In genomic region chr1:76868916-76869315, GRCh38 we compare ENCODE assay signal across 11 cellular contexts. TPM values are rescaled to one million over a fixed set of nuclear protein-coding genes. Genes with fewer than 3 reads are reported as not detected.
DNase-seq lines count a peak whose midpoint lies in the region; ATAC-seq and TF ChIP-seq lines count a peak whose summit lies in the region.
"Had no signal": no experiment of that assay in that cellular context is flagged by ENCODE, and none has a peak within 500 bp of the region (broad histone marks: within the 10 kb centered on the region; RNA-seq: fewer than 3 reads in every experiment).

No MANE protein-coding gene starts in this region.

- no peaks in the 10 kb centered on the region for H3K9me3 Mint-ChIP-seq in CD8-positive, alpha-beta memory T cell
- H3K9me3 Mint-ChIP-seq in T-cell = peaks cover 3 to 6% (median 5%) of the 10 kb centered on the region in 3 donors

- POLR2A ChIA-PET in CD8-positive, alpha-beta memory T cell (lab: Charles Lee) = no interaction called here
- POLR2A ChIA-PET in T-cell (lab: Charles Lee) = no interaction called here

- ATAC-seq in T-cell (replicated peaks in 1 of 4) (no peak), gastroesophageal sphincter (no peak), GM21360 (IDR thresholded peaks at IDR 0.05; ENCODE audit: unreplicated experiment) (no peak), HG03520 (IDR thresholded peaks at IDR 0.05; ENCODE audit: unreplicated experiment) (no peak), HG02970 (IDR thresholded peaks at IDR 0.05; ENCODE audit: low FRiP score, unreplicated experiment) (no peak)

- H3K4me1 Mint-ChIP-seq in CD8-positive, alpha-beta memory T cell = peaks cover 0 to 13% (median 5%) of the 10 kb centered on the region in 3 donors
- H3K4me1 Mint-ChIP-seq in T-cell = peaks cover 8 to 14% (median 13%) of the 10 kb centered on the region in 3 donors

- H3K27ac Mint-ChIP-seq in CD8-positive, alpha-beta memory T cell = no peak overlapping the region
- H3K27ac Mint-ChIP-seq in T-cell = peak overlapping the region in 1 of 2 donors; percentile 66

- H3K36me3 ChIP-seq in CD8-positive, alpha-beta memory T cell (ENCODE audit: insufficient read depth, low read length) = no peaks in the 10 kb centered on the region
- H3K36me3 ChIP-seq in gastroesophageal sphincter (no peaks in the 10 kb centered on the region), ovary (no peaks in the 10 kb centered on the region)
- H3K36me3 ChIP-seq: thyroid gland had no signal

- H3K27me3 ChIP-seq in CD8-positive, alpha-beta memory T cell (ENCODE audit: insufficient read depth, low read length, poor library complexity, severe bottlenecking) = peaks cover 4% of the 10 kb centered on the region
- peaks cover 62% of the 10 kb centered on the region for H3K27me3 ChIP-seq in gastroesophageal sphincter
- H3K27me3 ChIP-seq in ovary = no peaks in the 10 kb centered on the region
- H3K27me3 ChIP-seq: thyroid gland had no signal

- DNase-seq in CD8-positive, alpha-beta memory T cell = no peak
- no peak for DNase-seq in T-cell
- peak; percentile 19 to 43 (median 31) for DNase-seq in ovary
- DNase-seq in OCI-M2 (lab: John Stamatoyannopoulos, UW; ENCODE audit: unreplicated experiment) = no peak
- DNase-seq: NCI-H187 had no signal

- H3K27me3 Mint-ChIP-seq in CD8-positive, alpha-beta memory T cell = peaks cover 21 to 72% of the 10 kb centered on the region in 2 donors
- peaks cover 54 to 55% of the 10 kb centered on the region in 2 donors for H3K27me3 Mint-ChIP-seq in T-cell

- intact Hi-C loops in ovary (cut with DNase I) = no loop called here

- TF ChIP-seq EP300 in gastroesophageal sphincter (IDR thresholded peaks at IDR 0.05) = no peak
- TF ChIP-seq EP300 in ovary (IDR thresholded peaks at IDR 0.05) = no peak

- no peaks in the 10 kb centered on the region for H3K4me1 ChIP-seq in CD8-positive, alpha-beta memory T cell (ENCODE audit: insufficient read depth, low read length)
- peaks cover 0 to 23% (median 13%) of the 10 kb centered on the region in 3 donors for H3K4me1 ChIP-seq in gastroesophageal sphincter
- H3K4me1 ChIP-seq in ovary (ENCODE audit: insufficient read depth) = peaks cover 2% of the 10 kb centered on the region

- peaks cover 0 to 2% (median 0%) of the 10 kb centered on the region in 3 donors for H3K36me3 Mint-ChIP-seq in CD8-positive, alpha-beta memory T cell
- H3K36me3 Mint-ChIP-seq in T-cell = no peaks in the 10 kb centered on the region

- peak overlapping the region in 4 of 7 donors; percentile 25 to 47 (median 36) for H3K4me3 Mint-ChIP-seq in CD8-positive, alpha-beta memory T cell
- peak overlapping the region; percentile 39 to 75 (median 53) for H3K4me3 Mint-ChIP-seq in T-cell

- no CpG with 5 or more reads among the region's 19 CpGs for WGBS in gastroesophageal sphincter (ENCODE audit: low coverage in 1 of 2), 2 donors
- WGBS in ovary, 3 donors = 5 to 18% (median 8%) methylated on average over 19 of the region's 19 CpGs

- no peak overlapping the region for H3K27ac ChIP-seq in CD8-positive, alpha-beta memory T cell (ENCODE audit: low read depth, low read length)
- peak overlapping the region in 2 of 4 donors; percentile 18 to 63 for H3K27ac ChIP-seq in gastroesophageal sphincter
- no peak overlapping the region for H3K27ac ChIP-seq in ovary
- H3K27ac ChIP-seq: thyroid gland had no signal

- H3K9me3 ChIP-seq in CD8-positive, alpha-beta memory T cell (ENCODE audit: low read length) = no peaks in the 10 kb centered on the region
- H3K9me3 ChIP-seq in gastroesophageal sphincter (no peaks in the 10 kb centered on the region), ovary (no peaks in the 10 kb centered on the region)
- H3K9me3 ChIP-seq: thyroid gland had no signal

- CTCF ChIA-PET in CD8-positive, alpha-beta memory T cell (lab: Charles Lee) = no interaction called here
- CTCF ChIA-PET in T-cell (lab: Charles Lee) = no interaction called here

- H3K4me3 ChIP-seq in CD8-positive, alpha-beta memory T cell (ENCODE audit: low read length) = no peak overlapping the region
- H3K4me3 ChIP-seq in gastroesophageal sphincter (peak overlapping the region; percentile 48 to 62), ovary (peak overlapping the region; percentile 39)

- TF ChIP-seq CTCF in gastroesophageal sphincter (IDR thresholded peaks at IDR 0.05) = no peak
- TF ChIP-seq CTCF in ovary (IDR thresholded peaks at IDR 0.05) = no peak

- TF ChIP-seq POLR2A in gastroesophageal sphincter (IDR thresholded peaks at IDR 0.05) (no peak), ovary (IDR thresholded peaks at IDR 0.05) (no peak)

RNA-seq across cellular contexts. Expression of gene ST6GALNAC5, which starts 1.6 kb away (rescaled TPM):
- not detected for total RNA-seq in CD8-positive, alpha-beta memory T cell
- not detected for polyA plus RNA-seq in CD8-positive, alpha-beta memory T cell
- total RNA-seq in T-cell (not detected), gastroesophageal sphincter (10 to 100 TPM in 2 of 4 donors, 1 to 10 TPM in 2; 3.6 to 23.4 (median 11.0) TPM), ovary (10 to 100 TPM in 4 of 7 donors, 1 to 10 TPM in 3; 4.6 to 21.0 (median 11.4) TPM)
- 1 to 10 TPM; 2.9 to 4.5 TPM for polyA plus RNA-seq in ovary
- total RNA-seq: pulmonary artery endothelial cell had no signal

Comparison
In these comparisons a context has a peak if more than half of its experiments do, and no peak if none do; other contexts are left out.
1. DNase-seq: peak in ovary (5 of 5); none in CD8-positive, alpha-beta memory T cell (0 of 5), T-cell (0 of 34) and OCI-M2 (single experiment).